ENCODE assay signal across 19 cellular contexts in genomic region chr17:46032909-46033308, GRCh38. TPM values are rescaled to one million over a fixed set of nuclear protein-coding genes. Genes with fewer than 3 reads are reported as not detected.
A peak's percentile ranks its signal among the peaks of the same experiment; 100 is the strongest.
DNase-seq lines count a peak whose midpoint lies in the region; ATAC-seq lines count a peak whose summit lies in the region.
"Had no signal": no experiment of that assay in that cellular context is flagged by ENCODE, and none has a peak within 500 bp of the region (broad histone marks: within the 10 kb centered on the region; RNA-seq: fewer than 3 reads in every experiment).

No MANE protein-coding gene starts in this region.

- peaks cover 99% of the 10 kb centered on the region for H3K36me3 Mint-ChIP-seq in activated T-cell treated with anti-CD3 and anti-CD28 coated beads, Interleukin-2, amount 50 U/mL, for 24 hours (ENCODE audit: low read depth)
- H3K36me3 Mint-ChIP-seq in activated T-cell treated with anti-CD3 and anti-CD28 coated beads, Interleukin-2, amount 50 U/mL, for 72 hours (ENCODE audit: insufficient read depth in 2 of 2): peaks cover 7 to 22% of the 10 kb centered on the region in 2 donors
- H3K36me3 Mint-ChIP-seq in activated naive CD8-positive, alpha-beta T cell treated with anti-CD3 and anti-CD28 coated beads, Interleukin-2, amount 50 U/mL, for 24 hours (ENCODE audit: low read depth): peaks cover 56% of the 10 kb centered on the region
- peaks cover 49% of the 10 kb centered on the region for H3K36me3 Mint-ChIP-seq in memory B cell
- peaks cover 78% of the 10 kb centered on the region for H3K36me3 Mint-ChIP-seq in stimulated activated memory B cell treated with anti-CD40 and anti-IgM and Interleukin-4, amounts not matched to agents 10 μg/mL and 1 μg/mL and 100 μg/mL, for 72 hours

- ATAC-seq in activated T-cell treated with anti-CD3 and anti-CD28 coated beads, Interleukin-2, amount 50 U/mL, for 72 hours (replicated peaks in 1 of 2): no peak
- no peak for ATAC-seq in activated naive CD8-positive, alpha-beta T cell treated with anti-CD3 and anti-CD28 coated beads, Interleukin-2, amount 50 U/mL, for 24 hours
- ATAC-seq in memory B cell (ENCODE audit: low read depth): no peak
- ATAC-seq in stimulated activated memory B cell treated with anti-CD40 and anti-IgM and Interleukin-4, amounts not matched to agents 10 μg/mL and 1 μg/mL and 100 μg/mL, for 72 hours: no peak
- no peak for ATAC-seq in HG03378 (IDR thresholded peaks at IDR 0.05; ENCODE audit: unreplicated experiment)
- ATAC-seq: K562, Panc1 had no signal

- peaks cover 20% of the 10 kb centered on the region for H3K4me1 Mint-ChIP-seq in activated T-cell treated with anti-CD3 and anti-CD28 coated beads, Interleukin-2, amount 50 U/mL, for 24 hours (ENCODE audit: low read depth)
- peaks cover 18% of the 10 kb centered on the region for H3K4me1 Mint-ChIP-seq in activated T-cell treated with anti-CD3 and anti-CD28 coated beads, Interleukin-2, amount 50 U/mL, for 72 hours (ENCODE audit: low read depth)
- H3K4me1 Mint-ChIP-seq in activated naive CD8-positive, alpha-beta T cell treated with anti-CD3 and anti-CD28 coated beads, Interleukin-2, amount 50 U/mL, for 24 hours: peaks cover 34% of the 10 kb centered on the region
- peaks cover 20% of the 10 kb centered on the region for H3K4me1 Mint-ChIP-seq in memory B cell
- peaks cover 41% of the 10 kb centered on the region for H3K4me1 Mint-ChIP-seq in stimulated activated memory B cell treated with anti-CD40 and anti-IgM and Interleukin-4, amounts not matched to agents 10 μg/mL and 1 μg/mL and 100 μg/mL, for 72 hours

- no peak for DNase-seq in activated T-cell treated with anti-CD3 and anti-CD28 coated beads, Interleukin-2, amount 50 U/mL, for 24 hours
- DNase-seq in activated T-cell treated with anti-CD3 and anti-CD28 coated beads, Interleukin-2, amount 50 U/mL, for 72 hours: no peak
- DNase-seq in activated naive CD8-positive, alpha-beta T cell treated with anti-CD3 and anti-CD28 coated beads, Interleukin-2, amount 50 U/mL, for 24 hours: no peak
- no peak for DNase-seq in memory B cell (ENCODE audit: low spot score in 2 of 2)
- no peak for DNase-seq in stimulated activated CD4-positive, alpha-beta T cell treated with anti-CD3 and anti-CD28 coated beads, Interleukin-4, amount 100 ng/mL, for 1 hour
- DNase-seq in dermis blood vessel endothelial cell: no peak
- DNase-seq: Calu3; CD4-positive, alpha-beta memory T cell; DMS53; EL; NCI-H1092 treated with DMSO at 0.1 percent for 48 hours; NCI-H146; NCI-H2081; NCI-H446 treated with DMSO at 0.1 percent for 48 hours had no signal

- no peak overlapping the region for H3K4me3 Mint-ChIP-seq in activated T-cell treated with anti-CD3 and anti-CD28 coated beads, Interleukin-2, amount 50 U/mL, for 24 hours
- no peak overlapping the region for H3K4me3 Mint-ChIP-seq in activated T-cell treated with anti-CD3 and anti-CD28 coated beads, Interleukin-2, amount 50 U/mL, for 72 hours
- H3K4me3 Mint-ChIP-seq in activated naive CD8-positive, alpha-beta T cell treated with anti-CD3 and anti-CD28 coated beads, Interleukin-2, amount 50 U/mL, for 24 hours: no peak overlapping the region
- no peak overlapping the region for H3K4me3 Mint-ChIP-seq in memory B cell
- H3K4me3 Mint-ChIP-seq in stimulated activated memory B cell treated with anti-CD40 and anti-IgM and Interleukin-4, amounts not matched to agents 10 μg/mL and 1 μg/mL and 100 μg/mL, for 72 hours: no peak overlapping the region
- H3K4me3 Mint-ChIP-seq: CD4-positive, alpha-beta memory T cell had no signal

- H3K27ac Mint-ChIP-seq in activated T-cell treated with anti-CD3 and anti-CD28 coated beads, Interleukin-2, amount 50 U/mL, for 24 hours: peak overlapping the region; percentile 3
- no peak overlapping the region for H3K27ac Mint-ChIP-seq in activated T-cell treated with anti-CD3 and anti-CD28 coated beads, Interleukin-2, amount 50 U/mL, for 72 hours
- peak overlapping the region; percentile 51 for H3K27ac Mint-ChIP-seq in activated naive CD8-positive, alpha-beta T cell treated with anti-CD3 and anti-CD28 coated beads, Interleukin-2, amount 50 U/mL, for 24 hours
- H3K27ac Mint-ChIP-seq in memory B cell: peak overlapping the region; percentile 84
- H3K27ac Mint-ChIP-seq in stimulated activated memory B cell treated with anti-CD40 and anti-IgM and Interleukin-4, amounts not matched to agents 10 μg/mL and 1 μg/mL and 100 μg/mL, for 72 hours: peak overlapping the region; percentile 88

- H3K27me3 Mint-ChIP-seq in activated T-cell treated with anti-CD3 and anti-CD28 coated beads, Interleukin-2, amount 50 U/mL, for 24 hours: no peaks in the 10 kb centered on the region
- H3K27me3 Mint-ChIP-seq in activated T-cell treated with anti-CD3 and anti-CD28 coated beads, Interleukin-2, amount 50 U/mL, for 72 hours (ENCODE audit: low read depth): no peaks in the 10 kb centered on the region
- no peaks in the 10 kb centered on the region for H3K27me3 Mint-ChIP-seq in activated naive CD8-positive, alpha-beta T cell treated with anti-CD3 and anti-CD28 coated beads, Interleukin-2, amount 50 U/mL, for 24 hours
- no peaks in the 10 kb centered on the region for H3K27me3 Mint-ChIP-seq in memory B cell
- no peaks in the 10 kb centered on the region for H3K27me3 Mint-ChIP-seq in stimulated activated memory B cell treated with anti-CD40 and anti-IgM and Interleukin-4, amounts not matched to agents 10 μg/mL and 1 μg/mL and 100 μg/mL, for 72 hours
- H3K27me3 Mint-ChIP-seq: CD4-positive, alpha-beta memory T cell had no signal

- no peaks in the 10 kb centered on the region for H3K9me3 Mint-ChIP-seq in activated T-cell treated with anti-CD3 and anti-CD28 coated beads, Interleukin-2, amount 50 U/mL, for 24 hours
- H3K9me3 Mint-ChIP-seq in activated T-cell treated with anti-CD3 and anti-CD28 coated beads, Interleukin-2, amount 50 U/mL, for 72 hours: no peaks in the 10 kb centered on the region
- H3K9me3 Mint-ChIP-seq in activated naive CD8-positive, alpha-beta T cell treated with anti-CD3 and anti-CD28 coated beads, Interleukin-2, amount 50 U/mL, for 24 hours: no peaks in the 10 kb centered on the region
- no peaks in the 10 kb centered on the region for H3K9me3 Mint-ChIP-seq in memory B cell
- no peaks in the 10 kb centered on the region for H3K9me3 Mint-ChIP-seq in stimulated activated memory B cell treated with anti-CD40 and anti-IgM and Interleukin-4, amounts not matched to agents 10 μg/mL and 1 μg/mL and 100 μg/mL, for 72 hours
- H3K9me3 Mint-ChIP-seq: CD4-positive, alpha-beta memory T cell had no signal

RNA-seq across cellular contexts. Expression of gene STH, which starts 33.9 kb away (rescaled TPM):
- not detected for total RNA-seq in activated T-cell treated with anti-CD3 and anti-CD28 coated beads, Interleukin-2, amount 50 U/mL, for 72 hours
- not detected in 2 replicates for total RNA-seq in dermis blood vessel endothelial cell
- total RNA-seq: Calu3; CD4-positive, alpha-beta memory T cell; H4; K562 had no signal
